ENCODE assay signal across 16 cellular contexts in the genomic region with DNA sequence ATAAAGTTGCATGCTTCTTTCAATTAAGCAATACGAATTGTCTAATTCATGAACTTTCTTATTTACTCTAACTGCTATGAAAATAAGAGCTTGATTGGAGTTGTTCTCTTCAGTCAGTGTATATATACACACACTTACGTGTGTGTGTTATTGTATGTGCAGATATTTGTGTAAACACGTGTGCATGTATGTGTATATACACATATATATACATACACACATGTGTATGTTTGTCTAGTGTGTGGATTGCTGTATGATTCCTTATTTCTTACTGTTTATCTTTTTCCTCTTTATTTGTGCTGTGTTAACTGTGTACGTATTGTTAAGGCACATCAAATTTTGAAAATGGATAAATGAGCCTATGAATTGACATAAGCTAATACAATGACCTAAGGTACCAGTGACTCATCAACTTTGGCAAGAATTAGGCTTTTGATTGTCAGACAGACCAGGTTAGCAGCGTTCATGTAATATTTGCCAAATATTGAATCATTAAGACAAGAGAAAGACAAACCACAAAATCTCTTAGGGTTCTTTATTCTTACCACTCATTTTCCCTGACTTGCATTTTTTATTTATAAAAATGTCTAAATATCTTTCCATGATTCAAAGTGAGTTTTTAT.
DNase-seq lines count a peak whose midpoint lies in the region; ATAC-seq, FAIRE-seq and TF ChIP-seq lines count a peak whose summit lies in the region.
"Had no signal": no experiment of that assay in that cellular context is flagged by ENCODE, and none has a peak within 500 bp of the region (broad histone marks: within the 10 kb centered on the region; RNA-seq: fewer than 3 reads in every experiment).

No MANE protein-coding gene starts in this region.

- H3K9me3 ChIP-seq in breast epithelium (no peaks in the 10 kb centered on the region), body of pancreas (no peaks in the 10 kb centered on the region)
- H3K9me3 ChIP-seq: HAP-1, Peyer's patch had no signal

- H3K27me3 Mint-ChIP-seq in MCF 10A (ENCODE audit: insufficient read depth, unreplicated experiment) = peaks cover 5% of the 10 kb centered on the region
- no peaks in the 10 kb centered on the region for H3K27me3 Mint-ChIP-seq in activated T-cell treated with anti-CD3 and anti-CD28 coated beads, Interleukin-2, amount 50 U/mL, for 24 hours

- DNase-seq in MCF 10A (ENCODE audit: unreplicated experiment) = peak; percentile 65
- no peak for DNase-seq in breast epithelium (ENCODE audit: low spot score in 2 of 2)
- no peak for DNase-seq in body of pancreas
- DNase-seq in foreskin keratinocyte = peak; percentile 63 to 74
- peak; percentile 26 for DNase-seq in urothelium cell line (ENCODE audit: low spot score)
- DNase-seq in activated T-cell treated with anti-CD3 and anti-CD28 coated beads, Interleukin-2, amount 50 U/mL, for 24 hours = no peak
- no peak for DNase-seq in GM19238 (ENCODE audit: insufficient read length, low spot score)
- DNase-seq in KBM-7 = no peak
- DNase-seq: DMS 273 treated with DMSO at 0.1 percent for 48 hours, NCI-H1436 treated with DMSO at 0.1 percent for 48 hours, NCI-H774, Peyer's patch, SHP77 treated with DMSO at 0.1 percent for 48 hours had no signal

- no peak overlapping the region for H3K27ac Mint-ChIP-seq in MCF 10A (ENCODE audit: low read depth, unreplicated experiment)
- H3K27ac Mint-ChIP-seq in activated T-cell treated with anti-CD3 and anti-CD28 coated beads, Interleukin-2, amount 50 U/mL, for 24 hours = no peak overlapping the region

- CTCF ChIA-PET in MCF 10A (lab: Yijun Ruan, JAX) = interaction anchor here (0.6 kb wide), 1 partner anchor 228 kb away, joined by 3 read pairs; no protein-coding TSS in a partner anchor

- FAIRE-seq in urothelium cell line (lab: Jason Lieb, UNC) = no peak
- FAIRE-seq: GM18507 had no signal

- H3K36me3 ChIP-seq in breast epithelium (no peaks in the 10 kb centered on the region), body of pancreas (replicated peaks in 1 of 2; ENCODE audit: insufficient read depth in 1 of 2, low read depth in 2 of 2) (no peaks in the 10 kb centered on the region)
- H3K36me3 ChIP-seq: BLaER1 treated with 17β-estradiol and CSF1 and Interleukin-3, amounts not matched to agents 10 nM and 100 nM; HAP-1; Peyer's patch had no signal

- H3K4me1 ChIP-seq in breast epithelium (no peaks in the 10 kb centered on the region), body of pancreas (no peaks in the 10 kb centered on the region), foreskin keratinocyte (no peaks in the 10 kb centered on the region)
- H3K4me1 ChIP-seq: HAP-1, Peyer's patch had no signal

- no peaks in the 10 kb centered on the region for H3K36me3 Mint-ChIP-seq in MCF 10A (ENCODE audit: insufficient read depth, unreplicated experiment)
- no peaks in the 10 kb centered on the region for H3K36me3 Mint-ChIP-seq in activated T-cell treated with anti-CD3 and anti-CD28 coated beads, Interleukin-2, amount 50 U/mL, for 24 hours (ENCODE audit: low read depth)

- no peaks in the 10 kb centered on the region for H3K4me1 Mint-ChIP-seq in MCF 10A (ENCODE audit: insufficient read depth, unreplicated experiment)
- no peaks in the 10 kb centered on the region for H3K4me1 Mint-ChIP-seq in activated T-cell treated with anti-CD3 and anti-CD28 coated beads, Interleukin-2, amount 50 U/mL, for 24 hours (ENCODE audit: low read depth)

- in situ Hi-C loops in KBM-7 (cut with MboI; ENCODE audit: low pct_unique_long_range_greater_than_20kb, low sequenced_read_pairs) = no loop called here

- no peak overlapping the region for H3K4me3 ChIP-seq in breast epithelium
- H3K4me3 ChIP-seq in body of pancreas = no peak overlapping the region
- H3K4me3 ChIP-seq: BLaER1 treated with 17β-estradiol and CSF1 and Interleukin-3, amounts not matched to agents 10 nM and 100 nM; HAP-1; Peyer's patch had no signal

- TF ChIP-seq POLR2A in breast epithelium (IDR thresholded peaks at IDR 0.05) (no peak), body of pancreas (IDR thresholded peaks at IDR 0.05) (no peak)

- TF ChIP-seq CTCF in MCF 10A (IDR thresholded peaks at IDR 0.05; ENCODE audit: unreplicated experiment) (no peak), breast epithelium (IDR thresholded peaks at IDR 0.05) (no peak), body of pancreas (IDR thresholded peaks at IDR 0.05) (no peak), foreskin keratinocyte (conservative IDR thresholded peaks at IDR 0.05) (no peak)

- H3K27me3 ChIP-seq in breast epithelium = no peaks in the 10 kb centered on the region
- H3K27me3 ChIP-seq in body of pancreas = no peaks in the 10 kb centered on the region
- H3K27me3 ChIP-seq in foreskin keratinocyte = no peaks in the 10 kb centered on the region
- H3K27me3 ChIP-seq: BLaER1 treated with 17β-estradiol and CSF1 and Interleukin-3, amounts not matched to agents 10 nM and 100 nM; Peyer's patch had no signal

- ATAC-seq in body of pancreas = peak; percentile 47
- peak; percentile 76 for ATAC-seq in foreskin keratinocyte

- H3K9me3 Mint-ChIP-seq in MCF 10A (ENCODE audit: unreplicated experiment) = peaks cover 7% of the 10 kb centered on the region
- H3K9me3 Mint-ChIP-seq in activated T-cell treated with anti-CD3 and anti-CD28 coated beads, Interleukin-2, amount 50 U/mL, for 24 hours = no peaks in the 10 kb centered on the region

- H3K27ac ChIP-seq in breast epithelium = no peak overlapping the region
- no peak overlapping the region for H3K27ac ChIP-seq in body of pancreas
- H3K27ac ChIP-seq in foreskin keratinocyte = no peak overlapping the region
- H3K27ac ChIP-seq: BLaER1 treated with 17β-estradiol and CSF1 and Interleukin-3, amounts not matched to agents 10 nM and 100 nM; Peyer's patch had no signal

- BruUV-seq in MCF 10A (replicated peaks; lab: Mats Ljungman, UMichigan) = no TSS peak

- POLR2A ChIA-PET in MCF 10A (lab: Yijun Ruan, JAX) = interaction anchor here (0.6 to 1.3 kb wide), 2 partner anchors 10 to 405 kb away, joined by 3 to 4 read pairs; no protein-coding TSS in a partner anchor

- intact Hi-C loops in MCF 10A (cut with micrococcal nuclease) = no loop called here
- intact Hi-C loops in breast epithelium (cut with DNase I; ENCODE audit: low total_unique reads) = no loop called here
- intact Hi-C loops in body of pancreas (cut with DNase I) = no loop called here

- 48 to 55% methylated on average over 5 of the region's 5 CpGs for WGBS in body of pancreas, 2 donors

- no peak overlapping the region for H3K4me3 Mint-ChIP-seq in MCF 10A (ENCODE audit: unreplicated experiment)
- H3K4me3 Mint-ChIP-seq in activated T-cell treated with anti-CD3 and anti-CD28 coated beads, Interleukin-2, amount 50 U/mL, for 24 hours = no peak overlapping the region

Comparison
In these comparisons a context has a peak if more than half of its experiments do, and no peak if none do; other contexts are left out.
1. DNase-seq: peak in MCF 10A (single experiment), foreskin keratinocyte (2 of 2) and urothelium cell line (single experiment); none in breast epithelium (0 of 2), body of pancreas (0 of 4), activated T-cell treated with anti-CD3 and anti-CD28 coated beads, Interleukin-2, amount 50 U/mL, for 24 hours (single experiment), GM19238 (single experiment) and KBM-7 (single experiment).